Comparison of ENCODE assay signal across 9 cellular contexts in genomic region chr1:204323887-204324286, GRCh38. TPM values are rescaled to one million over a fixed set of nuclear protein-coding genes. Genes with fewer than 3 reads are reported as not detected.
DNase-seq lines count a peak whose midpoint lies in the region; ATAC-seq lines count a peak whose summit lies in the region.
"Had no signal": no experiment of that assay in that cellular context is flagged by ENCODE, and none has a peak within 500 bp of the region (broad histone marks: within the 10 kb centered on the region; RNA-seq: fewer than 3 reads in every experiment).

No MANE protein-coding gene starts in this region.

- H3K27me3 Mint-ChIP-seq in activated naive CD4-positive, alpha-beta T cell treated with anti-CD3 and anti-CD28 coated beads for 36 hours (ENCODE audit: low read depth): no peaks in the 10 kb centered on the region
- peaks cover 20% of the 10 kb centered on the region for H3K27me3 Mint-ChIP-seq in activated naive CD4-positive, alpha-beta T cell treated with anti-CD3 and anti-CD28 coated beads, Interleukin-2, amount 10 ng/mL, durations not matched to agents 7 days and 5 days
- H3K27me3 Mint-ChIP-seq in activated T-helper 17 cell treated with anti-CD3 and anti-CD28 coated beads, Interleukin-2, amount 50 U/mL, for 72 hours: peaks cover 15% of the 10 kb centered on the region
- H3K27me3 Mint-ChIP-seq: CD4-positive, CD25-positive, alpha-beta regulatory T cell had no signal

- intact Hi-C loops in activated naive CD4-positive, alpha-beta T cell treated with anti-CD3 and anti-CD28 coated beads for 36 hours (cut with micrococcal nuclease): loop anchor here (1.0 to 5.0 kb wide), 3 partner anchors 37 to 183 kb away; no protein-coding TSS in a partner anchor
- intact Hi-C loops in right cardiac atrium (cut with DNase I): no loop called here

- H3K27me3 ChIP-seq in right cardiac atrium (ENCODE audit: control insufficient read depth, insufficient read depth): no peaks in the 10 kb centered on the region

- peak overlapping the region; percentile 59 for H3K27ac Mint-ChIP-seq in activated naive CD4-positive, alpha-beta T cell treated with anti-CD3 and anti-CD28 coated beads for 36 hours
- no peak overlapping the region for H3K27ac Mint-ChIP-seq in activated naive CD4-positive, alpha-beta T cell treated with anti-CD3 and anti-CD28 coated beads, Interleukin-2, amount 10 ng/mL, durations not matched to agents 7 days and 5 days
- peak overlapping the region; percentile 65 for H3K27ac Mint-ChIP-seq in activated T-helper 17 cell treated with anti-CD3 and anti-CD28 coated beads, Interleukin-2, amount 50 U/mL, for 72 hours
- H3K27ac Mint-ChIP-seq: CD4-positive, CD25-positive, alpha-beta regulatory T cell had no signal

- peaks cover 22% of the 10 kb centered on the region for H3K4me1 Mint-ChIP-seq in activated naive CD4-positive, alpha-beta T cell treated with anti-CD3 and anti-CD28 coated beads for 36 hours (ENCODE audit: low read depth)
- H3K4me1 Mint-ChIP-seq in activated naive CD4-positive, alpha-beta T cell treated with anti-CD3 and anti-CD28 coated beads, Interleukin-2, amount 10 ng/mL, durations not matched to agents 7 days and 5 days: no peaks in the 10 kb centered on the region
- H3K4me1 Mint-ChIP-seq in activated T-helper 17 cell treated with anti-CD3 and anti-CD28 coated beads, Interleukin-2, amount 50 U/mL, for 72 hours: peaks cover 16% of the 10 kb centered on the region
- H3K4me1 Mint-ChIP-seq: CD4-positive, CD25-positive, alpha-beta regulatory T cell had no signal

- no peaks in the 10 kb centered on the region for H3K9me3 Mint-ChIP-seq in activated naive CD4-positive, alpha-beta T cell treated with anti-CD3 and anti-CD28 coated beads for 36 hours
- no peaks in the 10 kb centered on the region for H3K9me3 Mint-ChIP-seq in activated naive CD4-positive, alpha-beta T cell treated with anti-CD3 and anti-CD28 coated beads, Interleukin-2, amount 10 ng/mL, durations not matched to agents 7 days and 5 days
- no peaks in the 10 kb centered on the region for H3K9me3 Mint-ChIP-seq in activated T-helper 17 cell treated with anti-CD3 and anti-CD28 coated beads, Interleukin-2, amount 50 U/mL, for 72 hours
- H3K9me3 Mint-ChIP-seq: CD4-positive, CD25-positive, alpha-beta regulatory T cell had no signal

- H3K36me3 Mint-ChIP-seq in activated naive CD4-positive, alpha-beta T cell treated with anti-CD3 and anti-CD28 coated beads for 36 hours (ENCODE audit: low read depth): no peaks in the 10 kb centered on the region
- H3K36me3 Mint-ChIP-seq in activated naive CD4-positive, alpha-beta T cell treated with anti-CD3 and anti-CD28 coated beads, Interleukin-2, amount 10 ng/mL, durations not matched to agents 7 days and 5 days: no peaks in the 10 kb centered on the region
- H3K36me3 Mint-ChIP-seq in activated T-helper 17 cell treated with anti-CD3 and anti-CD28 coated beads, Interleukin-2, amount 50 U/mL, for 72 hours (ENCODE audit: low read depth): no peaks in the 10 kb centered on the region
- H3K36me3 Mint-ChIP-seq: CD4-positive, CD25-positive, alpha-beta regulatory T cell had no signal

- H3K4me3 ChIP-seq in right cardiac atrium (ENCODE audit: low read length): no peak overlapping the region

- CTCF ChIA-PET in activated naive CD4-positive, alpha-beta T cell treated with anti-CD3 and anti-CD28 coated beads for 36 hours (lab: Charles Lee): interaction anchor here (0.6 to 3.5 kb wide), 7 partner anchors 25 to 160 kb away, joined by 3 to 20 read pairs (median 4); no protein-coding TSS in a partner anchor
- CTCF ChIA-PET in activated naive CD4-positive, alpha-beta T cell treated with anti-CD3 and anti-CD28 coated beads, Interleukin-2, amount 10 ng/mL, durations not matched to agents 7 days and 5 days (lab: Charles Lee): interaction anchor here (0.8 to 1.8 kb wide), 4 partner anchors 16 to 161 kb away, joined by 3 to 5 read pairs (median 4); no protein-coding TSS in a partner anchor

- peaks cover 2% of the 10 kb centered on the region for H3K4me1 ChIP-seq in right cardiac atrium (ENCODE audit: control insufficient read depth, insufficient read depth, low read length)

- peak; percentile 97 for ATAC-seq in activated T-helper 17 cell treated with anti-CD3 and anti-CD28 coated beads, Interleukin-2, amount 50 U/mL, for 72 hours (replicated peaks)
- peak; percentile 25 to 79 for ATAC-seq in right cardiac atrium
- ATAC-seq in stimulated activated naive CD8-positive, alpha-beta T cell treated with anti-CD3 and anti-CD28 coated beads, Interleukin-15, Interleukin-2, amounts not matched to agents 100 U/mL and 50 U/mL, for 24 hours: peak; percentile 97
- ATAC-seq in HG03135 (IDR thresholded peaks at IDR 0.05; ENCODE audit: unreplicated experiment): no peak

- peak; percentile 88 for DNase-seq in activated naive CD4-positive, alpha-beta T cell treated with anti-CD3 and anti-CD28 coated beads for 36 hours
- DNase-seq in activated naive CD4-positive, alpha-beta T cell treated with anti-CD3 and anti-CD28 coated beads, Interleukin-2, amount 10 ng/mL, durations not matched to agents 7 days and 5 days: no peak
- DNase-seq in right cardiac atrium (no peak), LoVo (ENCODE audit: low spot score) (no peak), NCI-H446 treated with DMSO at 0.1 percent for 48 hours (lab: John Stamatoyannopoulos, UW) (no peak)
- DNase-seq in stimulated activated naive CD8-positive, alpha-beta T cell treated with anti-CD3 and anti-CD28 coated beads, Interleukin-15, Interleukin-2, amounts not matched to agents 100 U/mL and 50 U/mL, for 24 hours: peak; percentile 51

- no peak overlapping the region for H3K4me3 Mint-ChIP-seq in activated naive CD4-positive, alpha-beta T cell treated with anti-CD3 and anti-CD28 coated beads for 36 hours
- no peak overlapping the region for H3K4me3 Mint-ChIP-seq in activated naive CD4-positive, alpha-beta T cell treated with anti-CD3 and anti-CD28 coated beads, Interleukin-2, amount 10 ng/mL, durations not matched to agents 7 days and 5 days
- H3K4me3 Mint-ChIP-seq in activated T-helper 17 cell treated with anti-CD3 and anti-CD28 coated beads, Interleukin-2, amount 50 U/mL, for 72 hours: peak overlapping the region; percentile 28
- H3K4me3 Mint-ChIP-seq: CD4-positive, CD25-positive, alpha-beta regulatory T cell had no signal

- no peaks in the 10 kb centered on the region for H3K9me3 ChIP-seq in right cardiac atrium (ENCODE audit: control insufficient read depth, low read length)

- WGBS in right cardiac atrium: 18% methylated on average over 2 of the region's 2 CpGs

- no peak overlapping the region for H3K27ac ChIP-seq in right cardiac atrium (ENCODE audit: low read length)

RNA-seq across cellular contexts. Expression of gene PLEKHA6, which starts 35.8 kb away (rescaled TPM):
- under 1 TPM; 0.17 to 0.52 TPM for total RNA-seq in activated naive CD4-positive, alpha-beta T cell treated with anti-CD3 and anti-CD28 coated beads for 36 hours
- total RNA-seq in activated T-helper 17 cell treated with anti-CD3 and anti-CD28 coated beads, Interleukin-2, amount 50 U/mL, for 72 hours: 1 to 10 TPM in 1 of 2 donors, under 1 TPM in 1; 0.37 to 1.3 TPM
- total RNA-seq in right cardiac atrium: 10 to 100 TPM; 17.7 to 55.4 (median 37.7) TPM
- 17.7 TPM for polyA plus RNA-seq in right cardiac atrium
- polyA plus RNA-seq: CD4-positive, CD25-positive, alpha-beta regulatory T cell had no signal

Comparison
In these comparisons a context has a peak if more than half of its experiments do, and no peak if none do; other contexts are left out.
1. DNase-seq: peak in activated naive CD4-positive, alpha-beta T cell treated with anti-CD3 and anti-CD28 coated beads for 36 hours (single experiment) and stimulated activated naive CD8-positive, alpha-beta T cell treated with anti-CD3 and anti-CD28 coated beads, Interleukin-15, Interleukin-2, amounts not matched to agents 100 U/mL and 50 U/mL, for 24 hours (single experiment); none in activated naive CD4-positive, alpha-beta T cell treated with anti-CD3 and anti-CD28 coated beads, Interleukin-2, amount 10 ng/mL, durations not matched to agents 7 days and 5 days (single experiment), right cardiac atrium (0 of 3), LoVo (single experiment) and NCI-H446 treated with DMSO at 0.1 percent for 48 hours (single experiment).
2. RNA of gene PLEKHA6, which starts 35.8 kb away (total RNA-seq): 17.7 to 55.4 TPM in right cardiac atrium; 0.37 to 1.3 TPM in activated T-helper 17 cell treated with anti-CD3 and anti-CD28 coated beads, Interleukin-2, amount 50 U/mL, for 72 hours and 0.17 to 0.52 TPM in activated naive CD4-positive, alpha-beta T cell treated with anti-CD3 and anti-CD28 coated beads for 36 hours; every median in the first group is over 4 times any median in the second.